ENCODE assay signal across 17 cellular contexts in the genomic region with DNA sequence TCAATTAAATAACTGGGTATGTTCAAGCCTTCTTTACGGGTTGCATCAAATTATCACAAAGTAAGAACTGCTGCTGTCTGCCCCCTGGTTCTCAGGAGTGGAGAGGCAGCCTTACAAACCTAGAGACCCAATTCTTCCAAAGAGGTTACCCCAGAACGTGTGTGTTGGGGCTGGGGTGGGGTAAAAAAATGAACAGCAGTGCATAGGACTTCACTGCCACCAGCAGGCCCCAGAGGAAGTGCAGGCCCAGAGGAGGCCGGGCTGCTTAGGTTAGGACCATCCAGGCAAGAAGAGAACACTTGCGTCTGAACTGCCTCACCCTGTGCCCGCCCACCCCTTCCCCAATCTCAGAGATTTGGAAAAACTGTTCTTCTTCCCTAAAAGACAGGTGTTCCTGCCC. TPM values are rescaled to one million over a fixed set of nuclear protein-coding genes. Genes with fewer than 3 reads are reported as not detected.
DNase-seq lines count a peak whose midpoint lies in the region; ATAC-seq and TF ChIP-seq lines count a peak whose summit lies in the region.
"Had no signal": no experiment of that assay in that cellular context is flagged by ENCODE, and none has a peak within 500 bp of the region (broad histone marks: within the 10 kb centered on the region; RNA-seq: fewer than 3 reads in every experiment).

No MANE protein-coding gene starts in this region.

- ATAC-seq in GM19467 (IDR thresholded peaks at IDR 0.05; ENCODE audit: unreplicated experiment) (no peak), HG02623 (IDR thresholded peaks at IDR 0.05; ENCODE audit: unreplicated experiment) (no peak)
- ATAC-seq: body of pancreas, gastrocnemius medialis, left lung, natural killer cell, T-helper 17 cell had no signal

- TF ChIP-seq CTCF in GM12875 (IDR thresholded peaks at IDR 0.05; ENCODE audit: borderline replicate concordance, insufficient read depth, low read depth, low read length) (peak; percentile 9; the same call in 1 of the 2 replicates), glutamatergic neuron (IDR thresholded peaks at IDR 0.05; ENCODE audit: partially characterized antibody, unreplicated experiment) (no peak)

- H3K27ac Mint-ChIP-seq in glutamatergic neuron (ENCODE audit: unreplicated experiment) = no peak overlapping the region
- H3K27ac Mint-ChIP-seq: natural killer cell, T-helper 17 cell had no signal

- H3K9me3 Mint-ChIP-seq in glutamatergic neuron (ENCODE audit: unreplicated experiment) = peaks cover 5% of the 10 kb centered on the region
- H3K9me3 Mint-ChIP-seq: natural killer cell had no signal

- no peaks in the 10 kb centered on the region for H3K36me3 Mint-ChIP-seq in glutamatergic neuron (ENCODE audit: unreplicated experiment)

- H3K27me3 Mint-ChIP-seq in glutamatergic neuron (ENCODE audit: unreplicated experiment) = peaks cover 20% of the 10 kb centered on the region

- H3K4me3 ChIP-seq in GM12875 (ENCODE audit: low read depth, low read length) = no peak overlapping the region
- H3K4me3 ChIP-seq: body of pancreas, gastrocnemius medialis, left lung, PC-9 had no signal

- peak overlapping the region; percentile 74 for H3K4me3 Mint-ChIP-seq in glutamatergic neuron (ENCODE audit: unreplicated experiment)
- H3K4me3 Mint-ChIP-seq: natural killer cell, T-helper 17 cell had no signal

- DNase-seq in NCI-H69 (lab: John Stamatoyannopoulos, UW) (peak; percentile 2), glutamatergic neuron (peak; percentile 28), posterior vena cava (ENCODE audit: low spot score) (peak; percentile 25), kidney glomerular epithelial cell (lab: John Stamatoyannopoulos, UW) (no peak)
- no peak for DNase-seq in activated CD4-positive, alpha-beta T cell treated with anti-CD3 and anti-CD28 coated beads, Interleukin-2, amount 50 U/mL, for 48 hours
- DNase-seq: activated naive CD4-positive, alpha-beta T cell; body of pancreas; effector CD8-positive, alpha-beta T cell; gastrocnemius medialis; Kasumi-1; left lung; natural killer cell; PC-9; T-helper 17 cell had no signal

- intact Hi-C loops in posterior vena cava (cut with DNase I) = no loop called here

- H3K4me1 Mint-ChIP-seq in glutamatergic neuron (ENCODE audit: low read depth, unreplicated experiment) = peaks cover 3% of the 10 kb centered on the region
- H3K4me1 Mint-ChIP-seq: natural killer cell, T-helper 17 cell had no signal

RNA-seq across cellular contexts. Expression of a gene that starts 1.5 kb away (rescaled TPM):
- total RNA-seq in glutamatergic neuron (ENCODE audit: unreplicated experiment) = 0.17 TPM
- under 1 TPM in 1 of 2 donors, not detected in 1; 0.05 TPM for total RNA-seq in posterior vena cava
- total RNA-seq: gastrocnemius medialis, left lung, natural killer cell, PC-9, T-helper 17 cell had no signal

Comparison
In these comparisons a context has a peak if more than half of its experiments do, and no peak if none do; other contexts are left out.
1. DNase-seq: peak in NCI-H69 (single experiment), glutamatergic neuron (single experiment) and posterior vena cava (single experiment); none in activated CD4-positive, alpha-beta T cell treated with anti-CD3 and anti-CD28 coated beads, Interleukin-2, amount 50 U/mL, for 48 hours (0 of 2) and kidney glomerular epithelial cell (single experiment).